In genomic region chr3:101902041-101902440, GRCh38 we compare ENCODE assay signal across 1 cellular context.
TF ChIP-seq lines count a peak whose summit lies in the region.

No MANE protein-coding gene starts in this region.

TF ChIP-seq in HCT116, 20 proteins besides CTCF, POLR2A, EP300 and RAD21 (continued from another document):
- TF ChIP-seq POLR2AphosphoS5 (IDR thresholded peaks at IDR 0.05; ENCODE audit: low read depth, low read length): no peak
- TF ChIP-seq YY1 (IDR thresholded peaks at IDR 0.05; ENCODE audit: extremely low read depth, insufficient replicate concordance, low read depth, low read length): no peak
- no peak for TF ChIP-seq ZNF274 (IDR thresholded peaks at IDR 0.05; ENCODE audit: low read depth, low read length)
- TF ChIP-seq MAX (IDR thresholded peaks at IDR 0.05): no peak
- TF ChIP-seq REST (IDR thresholded peaks at IDR 0.05; ENCODE audit: low read depth): no peak
- TF ChIP-seq ELF1 (IDR thresholded peaks at IDR 0.05; ENCODE audit: borderline replicate concordance, low read depth): no peak
- TF ChIP-seq ZFX (IDR thresholded peaks at IDR 0.05): no peak
- TF ChIP-seq FOSL1 (IDR thresholded peaks at IDR 0.05; ENCODE audit: low read depth): peak; percentile 38
- TF ChIP-seq JUND (IDR thresholded peaks at IDR 0.05): peak; percentile 15; the same call in 1 of the 2 replicates
- no peak for TF ChIP-seq CBX3 (IDR thresholded peaks at IDR 0.05; ENCODE audit: low read depth)
- peak; percentile 63; the same call in 1 of the 2 replicates for TF ChIP-seq CEBPB (IDR thresholded peaks at IDR 0.05; ENCODE audit: low read depth)
- TF ChIP-seq EZH2phosphoT487 (IDR thresholded peaks at IDR 0.05; ENCODE audit: borderline replicate concordance): no peak
- TF ChIP-seq EZH2 (IDR thresholded peaks at IDR 0.05): no peak
